Comparison of ENCODE assay signal across 10 cellular contexts in genomic region chr2:218465987-218466633, GRCh38. TPM values are rescaled to one million over a fixed set of nuclear protein-coding genes. Genes with fewer than 3 reads are reported as not detected.
DNase-seq lines count a peak whose midpoint lies in the region; ATAC-seq and TF ChIP-seq lines count a peak whose summit lies in the region.
"Had no signal": no experiment of that assay in that cellular context is flagged by ENCODE, and none has a peak within 500 bp of the region (broad histone marks: within the 10 kb centered on the region; RNA-seq: fewer than 3 reads in every experiment).

No MANE protein-coding gene starts in this region.

- H3K27me3 ChIP-seq in body of pancreas (no peaks in the 10 kb centered on the region), suprapubic skin (no peaks in the 10 kb centered on the region)

- H3K4me1 ChIP-seq in body of pancreas (no peaks in the 10 kb centered on the region), suprapubic skin (no peaks in the 10 kb centered on the region)

- H3K9me3 Mint-ChIP-seq in activated naive CD8-positive, alpha-beta T cell treated with anti-CD3 and anti-CD28 coated beads, Interleukin-2, amount 50 U/mL, for 24 hours = no peaks in the 10 kb centered on the region
- H3K9me3 Mint-ChIP-seq: dendritic cell treated with granulocyte-macrophage colony-stimulating factor and Interleukin-4, amounts not matched to agents 40 ng/mL and 50 ng/mL, for 4 days; stimulated activated naive CD8-positive, alpha-beta T cell treated with anti-CD3 and anti-CD28 coated beads, Interleukin-15, Interleukin-2, amounts not matched to agents 100 ng/mL and 50 ng/mL, for 24 hours had no signal

- H3K4me1 Mint-ChIP-seq in activated naive CD8-positive, alpha-beta T cell treated with anti-CD3 and anti-CD28 coated beads, Interleukin-2, amount 50 U/mL, for 24 hours = peaks cover 9% of the 10 kb centered on the region

- H3K36me3 Mint-ChIP-seq in activated naive CD8-positive, alpha-beta T cell treated with anti-CD3 and anti-CD28 coated beads, Interleukin-2, amount 50 U/mL, for 24 hours (ENCODE audit: low read depth) = peaks cover 31% of the 10 kb centered on the region

- peak; percentile 34 for TF ChIP-seq CTCF in AG09319 (IDR thresholded peaks at IDR 0.05; ENCODE audit: low read depth, low read length)
- TF ChIP-seq CTCF in body of pancreas (IDR thresholded peaks at IDR 0.05) = peak; percentile 7 to 62 (median 51)
- TF ChIP-seq CTCF in suprapubic skin (IDR thresholded peaks at IDR 0.05) = peak in 1 of 2 donors; percentile 12

- H3K36me3 ChIP-seq in body of pancreas (replicated peaks in 1 of 2; ENCODE audit: insufficient read depth in 1 of 2, low read depth in 2 of 2) (peaks cover 0 to 2% of the 10 kb centered on the region in 2 donors), suprapubic skin (peaks cover 20% of the 10 kb centered on the region)

- 30 to 33% methylated on average over 3 of the region's 3 CpGs for WGBS in body of pancreas, 2 donors
- 36% methylated on average over 3 of the region's 3 CpGs for WGBS in suprapubic skin

- TF ChIP-seq POLR2A in body of pancreas (IDR thresholded peaks at IDR 0.05) = no peak
- TF ChIP-seq POLR2A in suprapubic skin (IDR thresholded peaks at IDR 0.05) = no peak

- intact Hi-C loops in body of pancreas (cut with DNase I) = loop anchor here (10.0 kb wide), 1 partner anchor 51 kb away; the partner anchor contains the start of gene VIL1

- H3K27ac ChIP-seq in body of pancreas (no peak overlapping the region), suprapubic skin (no peak overlapping the region)

- H3K4me3 Mint-ChIP-seq in activated naive CD8-positive, alpha-beta T cell treated with anti-CD3 and anti-CD28 coated beads, Interleukin-2, amount 50 U/mL, for 24 hours = no peak overlapping the region
- H3K4me3 Mint-ChIP-seq: dendritic cell treated with granulocyte-macrophage colony-stimulating factor and Interleukin-4, amounts not matched to agents 40 ng/mL and 50 ng/mL, for 4 days; stimulated activated naive CD8-positive, alpha-beta T cell treated with anti-CD3 and anti-CD28 coated beads, Interleukin-15, Interleukin-2, amounts not matched to agents 100 ng/mL and 50 ng/mL, for 24 hours had no signal

- no peaks in the 10 kb centered on the region for H3K27me3 Mint-ChIP-seq in activated naive CD8-positive, alpha-beta T cell treated with anti-CD3 and anti-CD28 coated beads, Interleukin-2, amount 50 U/mL, for 24 hours
- H3K27me3 Mint-ChIP-seq: dendritic cell treated with granulocyte-macrophage colony-stimulating factor and Interleukin-4, amounts not matched to agents 40 ng/mL and 50 ng/mL, for 4 days; stimulated activated naive CD8-positive, alpha-beta T cell treated with anti-CD3 and anti-CD28 coated beads, Interleukin-15, Interleukin-2, amounts not matched to agents 100 ng/mL and 50 ng/mL, for 24 hours had no signal

- H3K9me3 ChIP-seq in body of pancreas = no peaks in the 10 kb centered on the region
- H3K9me3 ChIP-seq in suprapubic skin = no peaks in the 10 kb centered on the region

- peak; percentile 3 for DNase-seq in AG09319 (ENCODE audit: extremely low read depth, low read depth)
- DNase-seq in HT-29 (ENCODE audit: low spot score) = peak; percentile 72
- DNase-seq in body of pancreas = no peak
- no peak for DNase-seq in left lobe of liver (ENCODE audit: low spot score)
- no peak for DNase-seq in suprapubic skin (ENCODE audit: low spot score in 2 of 2)
- DNase-seq in ureter (ENCODE audit: low spot score) = no peak
- DNase-seq in activated naive CD8-positive, alpha-beta T cell treated with anti-CD3 and anti-CD28 coated beads, Interleukin-2, amount 50 U/mL, for 24 hours = no peak

- H3K27ac Mint-ChIP-seq in activated naive CD8-positive, alpha-beta T cell treated with anti-CD3 and anti-CD28 coated beads, Interleukin-2, amount 50 U/mL, for 24 hours = no peak overlapping the region
- H3K27ac Mint-ChIP-seq: dendritic cell treated with granulocyte-macrophage colony-stimulating factor and Interleukin-4, amounts not matched to agents 40 ng/mL and 50 ng/mL, for 4 days; stimulated activated naive CD8-positive, alpha-beta T cell treated with anti-CD3 and anti-CD28 coated beads, Interleukin-15, Interleukin-2, amounts not matched to agents 100 ng/mL and 50 ng/mL, for 24 hours had no signal

- H3K4me3 ChIP-seq in body of pancreas = no peak overlapping the region
- no peak overlapping the region for H3K4me3 ChIP-seq in suprapubic skin

- ATAC-seq in body of pancreas = peak; percentile 56
- ATAC-seq in left lobe of liver = peak; percentile 86
- no peak for ATAC-seq in GM19328 (IDR thresholded peaks at IDR 0.05; ENCODE audit: unreplicated experiment)
- ATAC-seq in activated naive CD8-positive, alpha-beta T cell treated with anti-CD3 and anti-CD28 coated beads, Interleukin-2, amount 50 U/mL, for 24 hours = no peak

- no peak for TF ChIP-seq EP300 in suprapubic skin (IDR thresholded peaks at IDR 0.05)

RNA-seq across cellular contexts. Expression of gene VIL1, which starts 47.2 kb away (rescaled TPM):
- 230 and 247 TPM in 2 replicates for total RNA-seq in HT-29 (2014; rRNA removed; shearing (Covaris generic))
- total RNA-seq in body of pancreas (10 to 100 TPM; 15.3 to 15.8 TPM), left lobe of liver (2.6 TPM), suprapubic skin (1 to 10 TPM in 2 of 4 donors, under 1 TPM in 2; 0.21 to 3.3 (median 1.1) TPM), ureter (not detected)

Comparison
In these comparisons a context has a peak if more than half of its experiments do, and no peak if none do; other contexts are left out.
1. DNase-seq: peak in AG09319 (single experiment) and HT-29 (single experiment); none in body of pancreas (0 of 4), left lobe of liver (single experiment), suprapubic skin (0 of 2), ureter (single experiment) and activated naive CD8-positive, alpha-beta T cell treated with anti-CD3 and anti-CD28 coated beads, Interleukin-2, amount 50 U/mL, for 24 hours (single experiment).
2. ATAC-seq: peak in body of pancreas (single experiment) and left lobe of liver (single experiment); none in GM19328 (single experiment) and activated naive CD8-positive, alpha-beta T cell treated with anti-CD3 and anti-CD28 coated beads, Interleukin-2, amount 50 U/mL, for 24 hours (single experiment).
3. RNA of gene VIL1, which starts 47.2 kb away (total RNA-seq): 230 to 247 TPM in HT-29; 15.3 to 15.8 TPM in body of pancreas, 2.6 TPM in left lobe of liver (single experiment), 0.21 to 3.3 TPM in suprapubic skin and not detected in ureter (single experiment); every median in the first group is over 10 times any median in the second.